16 cellular contexts compared by ENCODE assay signal in genomic region chr1:4023678-4024077, GRCh38.
DNase-seq lines count a peak whose midpoint lies in the region; TF ChIP-seq lines count a peak whose summit lies in the region.
"Had no signal": no experiment of that assay in that cellular context is flagged by ENCODE, and none has a peak within 500 bp of the region (broad histone marks: within the 10 kb centered on the region; RNA-seq: fewer than 3 reads in every experiment).

No MANE protein-coding gene starts in this region.

- H3K4me3 Mint-ChIP-seq in type B pancreatic cell = no peak overlapping the region
- H3K4me3 Mint-ChIP-seq: CD4-positive, alpha-beta memory T cell; H9 had no signal

- intact Hi-C loops in stomach (cut with DNase I; ENCODE audit: low total_unique reads) = no loop called here

- H4K20me1 ChIP-seq in SU-DHL-6 (ENCODE audit: low read depth, low read length) = no peaks in the 10 kb centered on the region

- H3K36me3 ChIP-seq in SU-DHL-6 (ENCODE audit: low read length) = no peaks in the 10 kb centered on the region
- no peaks in the 10 kb centered on the region for H3K36me3 ChIP-seq in MG63
- no peaks in the 10 kb centered on the region for H3K36me3 ChIP-seq in stomach

- no peak overlapping the region for H3K27ac Mint-ChIP-seq in type B pancreatic cell
- H3K27ac Mint-ChIP-seq: CD4-positive, alpha-beta memory T cell; H9 had no signal

- in situ Hi-C loops in ACHN (cut with HindIII; ENCODE audit: low pct_ligation_motif_present, low pct_unique_long_range_greater_than_20kb, low sequenced_read_pairs) = no loop called here

- H3K4me1 ChIP-seq in stomach = no peaks in the 10 kb centered on the region

- no peak for TF ChIP-seq EP300 in stomach (IDR thresholded peaks at IDR 0.05)

- no peak for TF ChIP-seq CTCF in SU-DHL-6 (IDR thresholded peaks at IDR 0.05; ENCODE audit: insufficient read depth, low read length, poor library complexity, severe bottlenecking)
- no peak for TF ChIP-seq CTCF in type B pancreatic cell (conservative IDR thresholded peaks at IDR 0.05)
- no peak for TF ChIP-seq CTCF in stomach (IDR thresholded peaks at IDR 0.05)

- H2AFZ ChIP-seq in SU-DHL-6 (ENCODE audit: low read depth, low read length, severe bottlenecking) = no peak overlapping the region

- H3K4me1 Mint-ChIP-seq in type B pancreatic cell (ENCODE audit: unreplicated experiment) = no peaks in the 10 kb centered on the region
- H3K4me1 Mint-ChIP-seq: CD4-positive, alpha-beta memory T cell had no signal

- no peak overlapping the region for H3K4me2 ChIP-seq in SU-DHL-6 (ENCODE audit: low read depth, low read length, poor library complexity, severe bottlenecking)

- WGBS in stomach, 5 donors = 72 to 79% (median 74%) methylated on average over 3 to 5 of the region's 5 CpGs

- H3K9me3 Mint-ChIP-seq in type B pancreatic cell = no peaks in the 10 kb centered on the region
- H3K9me3 Mint-ChIP-seq: H9 had no signal

- no peaks in the 10 kb centered on the region for H3K9me2 ChIP-seq in SU-DHL-6 (replicated peaks; ENCODE audit: insufficient read depth, low read length)

- H3K79me2 ChIP-seq in SU-DHL-6 (ENCODE audit: insufficient read depth, low read length) = peaks cover 7% of the 10 kb centered on the region; the same call in 1 of the 2 replicates

- peaks cover 15% of the 10 kb centered on the region for H3F3A ChIP-seq in SU-DHL-6 (ENCODE audit: insufficient read depth)

- H3K27ac ChIP-seq in SU-DHL-6 (ENCODE audit: low read depth, low read length) (peak overlapping the region; percentile 51), stomach (no peak overlapping the region)
- H3K27ac ChIP-seq: 22Rv1, C4-2B had no signal

- no peak overlapping the region for H3K9ac ChIP-seq in SU-DHL-6 (ENCODE audit: low read length)

- H3K4me3 ChIP-seq in SU-DHL-6 (ENCODE audit: insufficient read depth, low read length, poor library complexity, severe bottlenecking) = no peak overlapping the region
- no peak overlapping the region for H3K4me3 ChIP-seq in MG63
- H3K4me3 ChIP-seq in stomach = no peak overlapping the region

- DNase-seq in NCI-H82 (lab: John Stamatoyannopoulos, UW) (peak; percentile 59), NCI-H82 treated with DMSO at 0.1 percent for 48 hours (lab: John Stamatoyannopoulos, UW; ENCODE audit: unreplicated experiment) (no peak), NCI-H2171 (lab: John Stamatoyannopoulos, UW) (peak; percentile 78), type B pancreatic cell (ENCODE audit: extremely low spot score, unreplicated experiment) (peak; percentile 50), ACHN (no peak), MG63 (no peak), stomach (no peak)
- DNase-seq: AML-193; CD4-positive, alpha-beta memory T cell; DMS79; GDM1; GOT3; H9 had no signal

- no peaks in the 10 kb centered on the region for H3K9me3 ChIP-seq in SU-DHL-6 (ENCODE audit: insufficient read depth, low read length)
- no peaks in the 10 kb centered on the region for H3K9me3 ChIP-seq in MG63
- H3K9me3 ChIP-seq in stomach = peaks cover 0 to 4% (median 0%) of the 10 kb centered on the region in 4 donors

- H3K27me3 Mint-ChIP-seq in type B pancreatic cell = peaks cover 58% of the 10 kb centered on the region

- no peaks in the 10 kb centered on the region for H3K27me3 ChIP-seq in SU-DHL-6 (ENCODE audit: low read length)
- no peaks in the 10 kb centered on the region for H3K27me3 ChIP-seq in MG63
- H3K27me3 ChIP-seq in stomach = peaks cover 0 to 47% (median 4%) of the 10 kb centered on the region in 3 donors

- TF ChIP-seq POLR2A in stomach (IDR thresholded peaks at IDR 0.05) = no peak

- H3K36me3 Mint-ChIP-seq in type B pancreatic cell = no peaks in the 10 kb centered on the region
- H3K36me3 Mint-ChIP-seq: CD4-positive, alpha-beta memory T cell had no signal

Comparison
In these comparisons a context has a peak if more than half of its experiments do, and no peak if none do; other contexts are left out.
1. DNase-seq: peak in NCI-H82 (single experiment), NCI-H2171 (single experiment) and type B pancreatic cell (single experiment); none in NCI-H82 treated with DMSO at 0.1 percent for 48 hours (single experiment), ACHN (single experiment), MG63 (single experiment) and stomach (single experiment).